Comparison of ENCODE assay signal across 36 cellular contexts in the genomic region with DNA sequence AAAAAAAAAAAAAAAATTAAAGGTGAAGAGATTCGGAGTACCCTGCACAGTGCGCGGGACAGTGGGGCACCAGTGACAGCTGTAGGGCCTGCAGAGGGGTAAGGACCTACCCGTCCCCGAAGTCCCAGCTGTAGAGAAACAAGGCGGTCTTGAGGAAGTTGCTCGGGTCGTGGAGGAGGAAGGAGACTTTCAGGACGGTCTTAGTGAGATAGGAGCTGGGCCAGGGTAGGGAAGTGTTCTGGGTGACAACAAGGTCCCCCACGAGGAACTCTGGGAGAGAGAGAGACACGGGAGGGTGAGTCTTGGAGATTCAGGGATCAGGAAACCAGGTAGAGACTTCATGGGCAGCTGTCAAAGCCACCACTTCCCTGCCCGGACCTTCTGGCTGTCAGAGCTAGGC. TPM values are rescaled to one million over a fixed set of nuclear protein-coding genes. Genes with fewer than 3 reads are reported as not detected.
"Had no signal": no experiment of that assay in that cellular context is flagged by ENCODE, and none has a peak within 500 bp of the region (broad histone marks: within the 10 kb centered on the region; RNA-seq: fewer than 3 reads in every experiment).

No MANE protein-coding gene starts in this region.

- H3K9me3 Mint-ChIP-seq: activated CD4-positive, alpha-beta memory T cell treated with anti-CD3 and anti-CD28 coated beads for 36 hours; activated CD4-positive, alpha-beta T cell treated with anti-CD3 and anti-CD28 coated beads, Interleukin-2, amount 10 ng/mL, durations not matched to agents 24 days and 14 days; activated naive CD4-positive, alpha-beta T cell treated with anti-CD3 and anti-CD28 coated beads for 36 hours; activated naive CD4-positive, alpha-beta T cell treated with anti-CD3 and anti-CD28 coated beads, Interleukin-2, amount 50 U/mL, for 24 hours; activated naive CD8-positive, alpha-beta T cell treated with anti-CD3 and anti-CD28 coated beads for 36 hours; activated naive CD8-positive, alpha-beta T cell treated with anti-CD3 and anti-CD28 coated beads, Interleukin-2, amount 50 U/mL, for 24 hours; activated T-helper 1 cell treated with anti-CD3 and anti-CD28 coated beads, Interleukin-12 subunit alpha, Interleukin-12 subunit beta, Interleukin-2, Interleukin-4 antibody, amounts not matched to agents 30 ng/mL and 10 ng/mL and 1 ng/mL, durations not matched to agents 14 hours and 24 hours and 36 hours; activated T-helper 2 cell treated with anti-CD3 and anti-CD28 coated beads, Interferon-gamma antibody, Interleukin-2, Interleukin-4, amounts not matched to agents 10 μg/mL and 5 μg/mL and 100 μg/mL, durations not matched to agents 14 hours and 24 hours and 36 hours; central memory CD8-positive, alpha-beta T cell; dendritic cell treated with granulocyte-macrophage colony-stimulating factor and Interleukin-4, amounts not matched to agents 40 ng/mL and 50 ng/mL, for 4 days; endodermal cell; T-helper 2 cell treated with Interferon-gamma antibody and Interleukin-4, amounts not matched to agents 5 μg/mL and 100 μg/mL, for 36 hours had no signal

- H3K4me3 Mint-ChIP-seq: activated CD4-positive, alpha-beta memory T cell treated with anti-CD3 and anti-CD28 coated beads for 36 hours; activated CD4-positive, alpha-beta T cell treated with anti-CD3 and anti-CD28 coated beads for 36 hours; activated CD4-positive, alpha-beta T cell treated with anti-CD3 and anti-CD28 coated beads, Interleukin-2, amount 10 ng/mL, durations not matched to agents 24 days and 14 days; activated CD8-positive, alpha-beta memory T cell treated with anti-CD3 and anti-CD28 coated beads, Interleukin-2, amount 10 ng/mL, durations not matched to agents 7 days and 5 days; activated CD8-positive, alpha-beta T cell treated with anti-CD3 and anti-CD28 coated beads, Interleukin-2, amount 10 ng/mL, durations not matched to agents 7 days and 5 days; activated naive CD4-positive, alpha-beta T cell treated with anti-CD3 and anti-CD28 coated beads for 36 hours; activated naive CD4-positive, alpha-beta T cell treated with anti-CD3 and anti-CD28 coated beads, Interleukin-2, amount 50 U/mL, for 24 hours; activated naive CD8-positive, alpha-beta T cell treated with anti-CD3 and anti-CD28 coated beads for 36 hours; activated naive CD8-positive, alpha-beta T cell treated with anti-CD3 and anti-CD28 coated beads, Interleukin-2, amount 50 U/mL, for 24 hours; activated T-helper 1 cell treated with anti-CD3 and anti-CD28 coated beads, Interleukin-12 subunit alpha, Interleukin-12 subunit beta, Interleukin-2, Interleukin-4 antibody, amounts not matched to agents 30 ng/mL and 10 ng/mL and 1 ng/mL, durations not matched to agents 14 hours and 24 hours and 36 hours; brain; central memory CD8-positive, alpha-beta T cell; dendritic cell treated with granulocyte-macrophage colony-stimulating factor and Interleukin-4, amounts not matched to agents 40 ng/mL and 50 ng/mL, for 4 days; endodermal cell; T-helper 17 cell; T-helper 2 cell treated with Interferon-gamma antibody and Interleukin-4, amounts not matched to agents 5 μg/mL and 100 μg/mL, for 36 hours had no signal

- H3K4me1 Mint-ChIP-seq: activated CD4-positive, alpha-beta T cell treated with anti-CD3 and anti-CD28 coated beads for 36 hours; activated CD4-positive, alpha-beta T cell treated with anti-CD3 and anti-CD28 coated beads, Interleukin-2, amount 10 ng/mL, durations not matched to agents 24 days and 14 days; activated CD8-positive, alpha-beta memory T cell treated with anti-CD3 and anti-CD28 coated beads, Interleukin-2, amount 10 ng/mL, durations not matched to agents 7 days and 5 days; activated naive CD4-positive, alpha-beta T cell treated with anti-CD3 and anti-CD28 coated beads, Interleukin-2, amount 50 U/mL, for 24 hours; activated naive CD8-positive, alpha-beta T cell treated with anti-CD3 and anti-CD28 coated beads for 36 hours; activated naive CD8-positive, alpha-beta T cell treated with anti-CD3 and anti-CD28 coated beads, Interleukin-2, amount 50 U/mL, for 24 hours; brain; central memory CD8-positive, alpha-beta T cell; endodermal cell had no signal

- H3K27me3 ChIP-seq: adrenal gland, ascending aorta, dorsolateral prefrontal cortex had no signal

- H3K36me3 ChIP-seq: adrenal gland had no signal

- H3K9me3 ChIP-seq: adrenal gland, ascending aorta had no signal

- FAIRE-seq: bronchial epithelial cell, frontal cortex had no signal

- H3K4me3 ChIP-seq: adrenal gland, ascending aorta, coronary artery, dorsolateral prefrontal cortex had no signal

- H3K36me3 Mint-ChIP-seq: activated CD4-positive, alpha-beta memory T cell treated with anti-CD3 and anti-CD28 coated beads for 36 hours; activated CD8-positive, alpha-beta memory T cell treated with anti-CD3 and anti-CD28 coated beads, Interleukin-2, amount 10 ng/mL, durations not matched to agents 7 days and 5 days; activated naive CD4-positive, alpha-beta T cell treated with anti-CD3 and anti-CD28 coated beads, Interleukin-2, amount 50 U/mL, for 24 hours; activated naive CD8-positive, alpha-beta T cell treated with anti-CD3 and anti-CD28 coated beads for 36 hours had no signal

- H3K27ac Mint-ChIP-seq: activated CD4-positive, alpha-beta memory T cell treated with anti-CD3 and anti-CD28 coated beads for 36 hours; activated CD4-positive, alpha-beta T cell treated with anti-CD3 and anti-CD28 coated beads for 36 hours; activated CD4-positive, alpha-beta T cell treated with anti-CD3 and anti-CD28 coated beads, Interleukin-2, amount 10 ng/mL, durations not matched to agents 24 days and 14 days; activated CD8-positive, alpha-beta memory T cell treated with anti-CD3 and anti-CD28 coated beads, Interleukin-2, amount 10 ng/mL, durations not matched to agents 7 days and 5 days; activated CD8-positive, alpha-beta T cell treated with anti-CD3 and anti-CD28 coated beads, Interleukin-2, amount 10 ng/mL, durations not matched to agents 7 days and 5 days; activated naive CD4-positive, alpha-beta T cell treated with anti-CD3 and anti-CD28 coated beads for 36 hours; activated naive CD4-positive, alpha-beta T cell treated with anti-CD3 and anti-CD28 coated beads, Interleukin-2, amount 50 U/mL, for 24 hours; activated naive CD8-positive, alpha-beta T cell treated with anti-CD3 and anti-CD28 coated beads for 36 hours; activated naive CD8-positive, alpha-beta T cell treated with anti-CD3 and anti-CD28 coated beads, Interleukin-2, amount 50 U/mL, for 24 hours; activated T-helper 1 cell treated with anti-CD3 and anti-CD28 coated beads, Interleukin-12 subunit alpha, Interleukin-12 subunit beta, Interleukin-2, Interleukin-4 antibody, amounts not matched to agents 30 ng/mL and 10 ng/mL and 1 ng/mL, durations not matched to agents 14 hours and 24 hours and 36 hours; activated T-helper 2 cell treated with anti-CD3 and anti-CD28 coated beads, Interferon-gamma antibody, Interleukin-2, Interleukin-4, amounts not matched to agents 10 μg/mL and 5 μg/mL and 100 μg/mL, durations not matched to agents 14 hours and 24 hours and 36 hours; brain; dendritic cell treated with granulocyte-macrophage colony-stimulating factor and Interleukin-4, amounts not matched to agents 40 ng/mL and 50 ng/mL, for 4 days; endodermal cell; T-helper 17 cell; T-helper 2 cell treated with Interferon-gamma antibody and Interleukin-4, amounts not matched to agents 5 μg/mL and 100 μg/mL, for 36 hours had no signal

- ATAC-seq: activated CD4-positive, alpha-beta T cell treated with anti-CD3 and anti-CD28 coated beads for 36 hours; activated CD8-positive, alpha-beta memory T cell treated with anti-CD3 and anti-CD28 coated beads, Interleukin-2, amount 10 ng/mL, durations not matched to agents 7 days and 5 days; activated CD8-positive, alpha-beta T cell treated with anti-CD3 and anti-CD28 coated beads, Interleukin-2, amount 10 ng/mL, durations not matched to agents 7 days and 5 days; activated naive CD8-positive, alpha-beta T cell treated with anti-CD3 and anti-CD28 coated beads, Interleukin-2, amount 50 U/mL, for 24 hours; esophagus mucosa; T-helper 17 cell had no signal

- H3K4me1 ChIP-seq: adrenal gland had no signal

- DNase-seq: activated CD4-positive, alpha-beta memory T cell treated with anti-CD3 and anti-CD28 coated beads for 36 hours; activated CD4-positive, alpha-beta T cell treated with anti-CD3 and anti-CD28 coated beads for 36 hours; activated CD4-positive, alpha-beta T cell treated with anti-CD3 and anti-CD28 coated beads, Interleukin-2, amount 10 ng/mL, durations not matched to agents 24 days and 14 days; activated CD4-positive, CD25-positive, alpha-beta regulatory T cell; activated CD4-positive, CD25-positive, alpha-beta regulatory T cell treated with anti-CD3 and anti-CD28 coated beads, Interleukin-2, amount 50 U/mL, for 72 hours; activated CD8-positive, alpha-beta memory T cell treated with anti-CD3 and anti-CD28 coated beads, Interleukin-2, amount 10 ng/mL, durations not matched to agents 7 days and 5 days; activated CD8-positive, alpha-beta memory T cell treated with anti-CD3 and anti-CD28 coated beads, Interleukin-2, amount 50 U/mL, for 4 hours; activated CD8-positive, alpha-beta T cell treated with anti-CD3 and anti-CD28 coated beads, Interleukin-2, amount 10 ng/mL, durations not matched to agents 7 days and 5 days; activated effector memory CD4-positive, alpha-beta T cell treated with anti-CD3 and anti-CD28 coated beads, Interleukin-2, amount 50 U/mL, for 16 hours; activated naive CD4-positive, alpha-beta T cell treated with anti-CD3 and anti-CD28 coated beads for 36 hours; activated naive CD8-positive, alpha-beta T cell treated with anti-CD3 and anti-CD28 coated beads for 36 hours; activated naive CD8-positive, alpha-beta T cell treated with anti-CD3 and anti-CD28 coated beads, Interleukin-2, amount 50 U/mL, for 24 hours; activated T-cell treated with anti-CD3 and anti-CD28 coated beads, Interleukin-2, amount 50 U/mL, for 1 hour; activated T-cell treated with anti-CD3 and anti-CD28 coated beads, Interleukin-2, amount 50 U/mL, for 48 hours; adrenal gland; dorsolateral prefrontal cortex; effector memory CD4-positive, alpha-beta T cell; endodermal cell; foreskin fibroblast; head of caudate nucleus; T-helper 1 cell; T-helper 17 cell; T1000 had no signal

- H3K27ac ChIP-seq: adrenal gland, ascending aorta, coronary artery, dorsolateral prefrontal cortex had no signal

RNA-seq across cellular contexts. Expression of gene TMEM130, which starts 9.7 kb away (rescaled TPM):
- total RNA-seq: activated CD4-positive, alpha-beta memory T cell treated with anti-CD3 and anti-CD28 coated beads for 36 hours; activated CD4-positive, alpha-beta T cell treated with anti-CD3 and anti-CD28 coated beads, Interleukin-2, amount 10 ng/mL, durations not matched to agents 24 days and 14 days; activated CD8-positive, alpha-beta memory T cell treated with anti-CD3 and anti-CD28 coated beads for 36 hours; activated CD8-positive, alpha-beta memory T cell treated with anti-CD3 and anti-CD28 coated beads, Interleukin-2, amount 10 ng/mL, durations not matched to agents 7 days and 5 days; activated CD8-positive, alpha-beta T cell treated with anti-CD3 and anti-CD28 coated beads, Interleukin-2, amount 10 ng/mL, durations not matched to agents 7 days and 5 days; activated naive CD8-positive, alpha-beta T cell treated with anti-CD3 and anti-CD28 coated beads for 36 hours; activated T-helper 2 cell treated with anti-CD3 and anti-CD28 coated beads, Interferon-gamma antibody, Interleukin-2, Interleukin-4, amounts not matched to agents 10 μg/mL and 5 μg/mL and 100 μg/mL, durations not matched to agents 14 hours and 24 hours and 36 hours; bronchial epithelial cell; esophagus mucosa had no signal
